ENCODE assay signal across 1 cellular context in the genomic region with DNA sequence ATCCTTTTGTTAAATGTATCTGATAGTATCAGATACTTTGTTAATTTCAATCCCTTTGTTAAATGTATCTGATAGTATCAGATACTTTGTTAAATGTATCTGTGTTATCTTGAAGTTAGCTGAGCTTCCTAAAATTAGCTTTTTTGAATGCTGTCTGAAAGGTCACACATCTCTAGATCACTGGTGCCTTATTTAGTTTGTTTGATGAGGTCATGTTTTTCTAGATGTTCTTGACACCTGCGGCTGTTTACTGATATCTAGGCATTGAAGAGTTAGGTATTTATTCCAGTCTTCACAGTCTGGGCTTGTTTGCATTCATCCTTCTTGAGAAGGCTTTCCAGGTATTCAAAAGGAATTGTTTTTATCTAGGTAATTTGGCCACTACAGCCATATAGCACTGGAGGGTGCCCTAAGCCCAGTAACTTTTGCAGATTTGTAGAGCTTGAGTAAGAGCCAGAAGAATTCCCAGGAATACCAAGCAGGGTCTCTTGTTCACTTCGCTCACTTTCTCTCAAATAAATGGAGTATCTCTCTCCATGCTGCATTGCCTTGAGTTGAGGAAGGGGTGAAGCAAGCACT.
TF ChIP-seq lines count a peak whose summit lies in the region.

No MANE protein-coding gene starts in this region.

TF ChIP-seq in WTC11, 78 proteins besides CTCF, POLR2A, EP300 and RAD21:
- no peak for TF ChIP-seq ZNF512 (CRISPR knock-in tag; IDR thresholded peaks at IDR 0.05; ENCODE audit: borderline replicate concordance)
- TF ChIP-seq, protein P1, sequence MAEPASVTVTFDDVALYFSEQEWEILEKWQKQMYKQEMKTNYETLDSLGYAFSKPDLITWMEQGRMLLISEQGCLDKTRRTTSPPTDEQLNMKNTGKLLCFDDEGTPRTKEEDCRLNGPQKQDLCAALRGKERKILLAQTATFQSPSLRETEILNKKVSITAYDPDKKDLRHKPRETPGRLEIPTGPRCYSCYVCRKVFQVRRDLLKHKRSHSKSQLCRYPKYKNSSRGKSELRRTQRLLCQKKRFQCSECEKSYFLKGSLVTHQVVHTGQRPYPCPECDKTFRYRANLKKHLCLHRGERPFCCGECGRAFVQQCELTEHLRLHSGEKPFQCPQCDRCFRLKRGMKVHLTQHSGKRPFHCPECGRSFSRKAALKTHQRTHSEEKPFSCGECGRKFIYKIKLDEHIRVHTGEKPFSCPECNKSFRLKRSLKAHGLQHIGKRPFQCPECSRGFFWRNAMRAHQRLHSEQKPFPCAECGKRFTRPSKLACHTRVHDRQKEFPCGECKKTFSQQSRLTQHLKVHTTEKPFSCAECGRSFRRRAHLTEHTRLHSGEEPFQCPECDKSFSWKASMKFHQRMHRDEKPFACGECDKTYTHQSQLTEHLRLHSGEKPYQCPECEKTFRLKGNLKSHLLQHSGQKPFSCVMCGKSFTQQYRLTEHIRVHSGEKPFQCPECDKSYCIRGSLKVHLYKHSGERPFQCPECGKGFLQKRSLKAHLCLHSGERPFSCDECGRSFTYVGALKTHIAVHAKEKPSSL (CRISPR knock-in tag; conservative IDR thresholded peaks at IDR 0.05): no peak
- TF ChIP-seq, protein P2, sequence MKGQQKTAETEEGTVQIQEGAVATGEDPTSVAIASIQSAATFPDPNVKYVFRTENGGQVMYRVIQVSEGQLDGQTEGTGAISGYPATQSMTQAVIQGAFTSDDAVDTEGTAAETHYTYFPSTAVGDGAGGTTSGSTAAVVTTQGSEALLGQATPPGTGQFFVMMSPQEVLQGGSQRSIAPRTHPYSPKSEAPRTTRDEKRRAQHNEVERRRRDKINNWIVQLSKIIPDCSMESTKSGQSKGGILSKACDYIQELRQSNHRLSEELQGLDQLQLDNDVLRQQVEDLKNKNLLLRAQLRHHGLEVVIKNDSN (CRISPR knock-in tag; IDR thresholded peaks at IDR 0.05): no peak
- TF ChIP-seq, protein P3, sequence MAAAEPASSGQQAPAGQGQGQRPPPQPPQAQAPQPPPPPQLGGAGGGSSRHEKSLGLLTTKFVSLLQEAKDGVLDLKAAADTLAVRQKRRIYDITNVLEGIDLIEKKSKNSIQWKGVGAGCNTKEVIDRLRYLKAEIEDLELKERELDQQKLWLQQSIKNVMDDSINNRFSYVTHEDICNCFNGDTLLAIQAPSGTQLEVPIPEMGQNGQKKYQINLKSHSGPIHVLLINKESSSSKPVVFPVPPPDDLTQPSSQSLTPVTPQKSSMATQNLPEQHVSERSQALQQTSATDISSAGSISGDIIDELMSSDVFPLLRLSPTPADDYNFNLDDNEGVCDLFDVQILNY (CRISPR knock-in tag; IDR thresholded peaks at IDR 0.05): no peak
- no peak for TF ChIP-seq EMX1 (CRISPR knock-in tag; IDR thresholded peaks at IDR 0.05)
- no peak for TF ChIP-seq E2F4 (CRISPR knock-in tag; IDR thresholded peaks at IDR 0.05; ENCODE audit: borderline replicate concordance, low read depth)
- TF ChIP-seq GABPB1 (CRISPR knock-in tag; IDR thresholded peaks at IDR 0.05): no peak
- no peak for TF ChIP-seq HMGA2 (CRISPR knock-in tag; IDR thresholded peaks at IDR 0.05)
- no peak for TF ChIP-seq KAT7 (CRISPR knock-in tag; IDR thresholded peaks at IDR 0.05; ENCODE audit: borderline replicate concordance)
- TF ChIP-seq ETV6 (CRISPR knock-in tag; IDR thresholded peaks at IDR 0.05): no peak
TF ChIP-seq in WTC11: peak in this region for 0.
